Comparison of ENCODE assay signal across 8 cellular contexts in genomic region chr5:38831909-38832308, GRCh38. TPM values are rescaled to one million over a fixed set of nuclear protein-coding genes. Genes with fewer than 3 reads are reported as not detected.
A peak's percentile ranks its signal among the peaks of the same experiment; 100 is the strongest.
DNase-seq lines count a peak whose midpoint lies in the region; ATAC-seq and TF ChIP-seq lines count a peak whose summit lies in the region.

No MANE protein-coding gene starts in this region.

- TF ChIP-seq CTCF in fibroblast of lung (conservative IDR thresholded peaks at IDR 0.05 in 1 of 2, IDR thresholded peaks at IDR 0.05 in 1 of 2; ENCODE audit: low read depth in 1 of 2, low read length in 2 of 2) (peak; percentile 58 to 66), thyroid gland (IDR thresholded peaks at IDR 0.05) (peak in 5 of 6 experiments; percentile 9 to 81 (median 48))

- H4K20me1 ChIP-seq in fibroblast of lung (ENCODE audit: control insufficient read depth, extremely low read depth, insufficient read depth, low read length), result no peaks in the 10 kb centered on the region

- H3K27me3 ChIP-seq in fibroblast of lung (ENCODE audit: control insufficient read depth, insufficient read depth, low read length) (no peaks in the 10 kb centered on the region), thyroid gland (no peaks in the 10 kb centered on the region)

- TF ChIP-seq POLR2A in thyroid gland (IDR thresholded peaks at IDR 0.05), result no peak

- intact Hi-C loops in thyroid gland (cut with DNase I), result no loop called here

- 33 to 40% methylated on average over 3 of the region's 3 CpGs for WGBS in thyroid gland, 2 donors

- H3K4me2 ChIP-seq in fibroblast of lung (ENCODE audit: extremely low read depth, insufficient read depth, low read length), result no peak overlapping the region

- H3K9ac ChIP-seq in fibroblast of lung (ENCODE audit: insufficient read depth, low read length), result no peak overlapping the region

- H3K4me3 ChIP-seq in fibroblast of lung (replicated peaks in 1 of 4; ENCODE audit: control extremely low read depth in 1 of 4, insufficient read depth in 1 of 4, low read depth in 3 of 4, low read length in 4 of 4), result no peak overlapping the region
- H3K4me3 ChIP-seq in thyroid gland (replicated peaks in 1 of 3), result no peak overlapping the region

- H3K4me1 ChIP-seq in fibroblast of lung (ENCODE audit: control insufficient read depth, extremely low read depth, insufficient read depth, low read length), result peaks cover 6% of the 10 kb centered on the region
- peaks cover 0 to 5% of the 10 kb centered on the region in 2 donors for H3K4me1 ChIP-seq in thyroid gland

- peak; percentile 36 for DNase-seq in SIG-M5 treated with dmso at 0.1 percent for 504 hours (lab: John Stamatoyannopoulos, UW; ENCODE audit: unreplicated experiment)
- DNase-seq in SIG-M5 (lab: John Stamatoyannopoulos, UW), result no peak
- DNase-seq in NOMO-1 treated with dmso at 0.1 percent for 144 hours (lab: John Stamatoyannopoulos, UW; ENCODE audit: unreplicated experiment), result peak; percentile 43
- DNase-seq in fibroblast of lung (ENCODE audit: low read depth in 2 of 2), result peak; percentile 59 to 66
- DNase-seq in thyroid gland, result peak in 1 of 2 donors; percentile 18
- no peak for DNase-seq in activated CD4-positive, CD25-positive, alpha-beta regulatory T cell (lab: John Stamatoyannopoulos, UW)

- H2AFZ ChIP-seq in fibroblast of lung (ENCODE audit: low read length), result no peak overlapping the region

- no peak overlapping the region for H3K27ac ChIP-seq in fibroblast of lung (ENCODE audit: insufficient read depth, low read length)
- no peak overlapping the region for H3K27ac ChIP-seq in thyroid gland

- H3K9me3 ChIP-seq in fibroblast of lung (ENCODE audit: control insufficient read depth, insufficient read depth, low read depth, low read length) (no peaks in the 10 kb centered on the region), thyroid gland (no peaks in the 10 kb centered on the region)

- no peaks in the 10 kb centered on the region for H3K36me3 ChIP-seq in fibroblast of lung (ENCODE audit: control insufficient read depth, insufficient read depth, low read length)
- no peaks in the 10 kb centered on the region for H3K36me3 ChIP-seq in thyroid gland

- ATAC-seq in GM19452 (IDR thresholded peaks at IDR 0.05; ENCODE audit: unreplicated experiment) (no peak), GM21528 (IDR thresholded peaks at IDR 0.05; ENCODE audit: low FRiP score, unreplicated experiment) (no peak)

- H3K79me2 ChIP-seq in fibroblast of lung (ENCODE audit: control insufficient read depth, insufficient read depth, low read length), result peaks cover 5% of the 10 kb centered on the region

RNA-seq across cellular contexts. Expression of gene OSMR, which starts 13.9 kb away (rescaled TPM):
- total RNA-seq in fibroblast of lung (74.7 and 102 TPM in 2 replicates), thyroid gland (100 to 1,000 TPM in 1 of 4 donors, 10 to 100 TPM in 3; 18.2 to 104 (median 33.9) TPM)
- 80.4 and 189 TPM in 2 replicates for polyA plus RNA-seq in fibroblast of lung
- 55.9 and 140 TPM in 2 replicates for polyA plus RNA-seq in fibroblast of lung (2012)
- 64.8 and 128 TPM in 2 replicates for polyA minus RNA-seq in fibroblast of lung (ENCODE audit: low replicate concordance)

Comparison
In these comparisons a context has a peak if more than half of its experiments do, and no peak if none do; other contexts are left out.
1. DNase-seq: peak in SIG-M5 treated with dmso at 0.1 percent for 504 hours (single experiment), NOMO-1 treated with dmso at 0.1 percent for 144 hours (single experiment) and fibroblast of lung (2 of 2); none in SIG-M5 (single experiment) and activated CD4-positive, CD25-positive, alpha-beta regulatory T cell (0 of 4).